In the genomic region with DNA sequence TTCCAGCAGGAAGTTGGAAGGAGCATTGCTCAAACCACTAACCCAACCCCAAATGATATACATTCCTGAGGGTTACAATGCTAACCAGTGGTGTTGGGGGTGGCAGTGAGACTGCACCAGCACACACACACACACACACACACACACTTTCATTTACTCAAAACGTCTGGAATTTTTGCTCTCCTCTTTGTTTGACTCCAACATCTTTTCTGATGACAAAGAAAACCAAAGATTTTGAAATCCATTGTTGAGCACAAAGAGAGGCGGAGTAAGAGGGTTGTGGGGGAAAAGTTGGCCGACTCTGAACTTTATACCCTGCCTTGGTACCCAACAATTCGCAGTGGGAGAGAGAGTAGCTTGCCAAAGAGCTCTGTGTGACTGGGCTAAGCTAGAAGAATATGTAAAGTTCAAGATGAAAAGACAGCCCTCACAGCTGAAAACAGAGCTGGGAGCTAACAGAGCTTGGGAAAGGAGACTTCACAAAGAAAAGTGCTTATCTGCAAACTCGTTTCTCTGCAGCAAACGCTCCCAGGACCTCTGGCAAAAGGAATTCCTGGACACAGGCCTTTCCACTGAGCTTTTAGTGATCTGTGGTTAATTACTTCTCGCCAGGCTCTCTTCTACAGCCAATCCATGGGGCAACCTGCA, we compare ENCODE assay signal across 16 cellular contexts.
DNase-seq lines count a peak whose midpoint lies in the region; ATAC-seq lines count a peak whose summit lies in the region.
"Had no signal": no experiment of that assay in that cellular context is flagged by ENCODE, and none has a peak within 500 bp of the region (broad histone marks: within the 10 kb centered on the region; RNA-seq: fewer than 3 reads in every experiment).

No MANE protein-coding gene starts in this region.

- peak overlapping the region; percentile 54 for H3K9ac ChIP-seq in iPS-20b (ENCODE audit: low read depth, low read length)

- peaks cover 0 to 1% of the 10 kb centered on the region in 2 donors for H3K36me3 Mint-ChIP-seq in stimulated activated naive B cell treated with anti-CD40 and anti-IgM and Interleukin-4, amounts not matched to agents 10 μg/mL and 1 μg/mL and 100 μg/mL, for 72 hours

- no peak overlapping the region for H3K4me3 Mint-ChIP-seq in stimulated activated naive B cell treated with anti-CD40 and anti-IgM and Interleukin-4, amounts not matched to agents 10 μg/mL and 1 μg/mL and 100 μg/mL, for 72 hours
- H3K4me3 Mint-ChIP-seq: activated B cell treated with CpG ODN at 0.5 μM for 24 hours had no signal

- H3K4me1 ChIP-seq in iPS-20b (ENCODE audit: insufficient read depth, low read length), result peaks cover 10% of the 10 kb centered on the region; the same call in 1 of the 2 replicates

- peak; percentile 85 for DNase-seq in HCEC 1CT
- DNase-seq in astrocyte of the hippocampus (ENCODE audit: low read depth, low spot score), result peak; percentile 93
- no peak for DNase-seq in stimulated activated naive B cell treated with anti-CD40 and anti-IgM and Interleukin-4, amounts not matched to agents 10 μg/mL and 1 μg/mL and 100 μg/mL, for 72 hours
- DNase-seq in pons (ENCODE audit: low spot score), result no peak
- DNase-seq: activated B cell treated with CpG ODN at 0.5 μM for 24 hours; activated effector memory CD4-positive, alpha-beta T cell treated with Interleukin-2 at 50 U/mL for 16 hours; DMS153; NCI-H1417; OCI-M1; stimulated activated CD4-positive, alpha-beta T cell treated with anti-CD3 and anti-CD28 coated beads, Interleukin-15, amount 100 ng/mL, for 24 hours had no signal

- no peak for ATAC-seq in stimulated activated naive B cell treated with anti-CD40 and anti-IgM and Interleukin-4, amounts not matched to agents 10 μg/mL and 1 μg/mL and 100 μg/mL, for 72 hours (replicated peaks)
- ATAC-seq in HG03196 (IDR thresholded peaks at IDR 0.05; ENCODE audit: unreplicated experiment), result no peak
- ATAC-seq in GM18520 (IDR thresholded peaks at IDR 0.05; ENCODE audit: unreplicated experiment), result no peak
- ATAC-seq: HCT116 had no signal

- H3K36me3 ChIP-seq in iPS-20b (ENCODE audit: insufficient read depth, low read depth, low read length), result no peaks in the 10 kb centered on the region

- H3K27ac ChIP-seq in iPS-20b (ENCODE audit: low read length) (no peak overlapping the region), skin epidermis (peak overlapping the region in 11 of 21 experiments; percentile 3 to 68 (median 30))

- no peaks in the 10 kb centered on the region for H3K4me1 Mint-ChIP-seq in stimulated activated naive B cell treated with anti-CD40 and anti-IgM and Interleukin-4, amounts not matched to agents 10 μg/mL and 1 μg/mL and 100 μg/mL, for 72 hours
- H3K4me1 Mint-ChIP-seq: activated B cell treated with CpG ODN at 0.5 μM for 24 hours had no signal

- no peak overlapping the region for H3K27ac Mint-ChIP-seq in stimulated activated naive B cell treated with anti-CD40 and anti-IgM and Interleukin-4, amounts not matched to agents 10 μg/mL and 1 μg/mL and 100 μg/mL, for 72 hours
- H3K27ac Mint-ChIP-seq: activated B cell treated with CpG ODN at 0.5 μM for 24 hours had no signal

- H3K9me3 ChIP-seq in iPS-20b (ENCODE audit: insufficient read depth, low read depth, low read length), result peaks cover 12% of the 10 kb centered on the region

- H3K27me3 Mint-ChIP-seq in stimulated activated naive B cell treated with anti-CD40 and anti-IgM and Interleukin-4, amounts not matched to agents 10 μg/mL and 1 μg/mL and 100 μg/mL, for 72 hours, result no peaks in the 10 kb centered on the region
- H3K27me3 Mint-ChIP-seq: activated B cell treated with CpG ODN at 0.5 μM for 24 hours had no signal

- H3K27me3 ChIP-seq in iPS-20b (ENCODE audit: insufficient read depth, low read length), result no peaks in the 10 kb centered on the region

- H3K4me3 ChIP-seq in iPS-20b (ENCODE audit: low read length) (no peak overlapping the region), skin epidermis (no peak overlapping the region)
- H3K4me3 ChIP-seq: lung had no signal

- H3K9me3 Mint-ChIP-seq in stimulated activated naive B cell treated with anti-CD40 and anti-IgM and Interleukin-4, amounts not matched to agents 10 μg/mL and 1 μg/mL and 100 μg/mL, for 72 hours, result peaks cover 4% of the 10 kb centered on the region in 2 donors

Comparison
In these comparisons a context has a peak if more than half of its experiments do, and no peak if none do; other contexts are left out.
1. DNase-seq: peak in HCEC 1CT (single experiment) and astrocyte of the hippocampus (single experiment); none in stimulated activated naive B cell treated with anti-CD40 and anti-IgM and Interleukin-4, amounts not matched to agents 10 μg/mL and 1 μg/mL and 100 μg/mL, for 72 hours (single experiment) and pons (single experiment).